In genomic region chr12:120259418-120260202, GRCh38 we compare ENCODE assay signal across 13 cellular contexts. TPM values are rescaled to one million over a fixed set of nuclear protein-coding genes. Genes with fewer than 3 reads are reported as not detected.
DNase-seq lines count a peak whose midpoint lies in the region; FAIRE-seq and TF ChIP-seq lines count a peak whose summit lies in the region.
"Had no signal": no experiment of that assay in that cellular context is flagged by ENCODE, and none has a peak within 500 bp of the region (broad histone marks: within the 10 kb centered on the region; RNA-seq: fewer than 3 reads in every experiment).

No MANE protein-coding gene starts in this region.

- H3K27me3 Mint-ChIP-seq in activated CD4-positive, alpha-beta T cell treated with anti-CD3 and anti-CD28 coated beads, Interleukin-2, amount 10 ng/mL, durations not matched to agents 7 days and 5 days = no peaks in the 10 kb centered on the region
- H3K27me3 Mint-ChIP-seq in astrocyte (ENCODE audit: low read depth, unreplicated experiment) = no peaks in the 10 kb centered on the region

- no peak overlapping the region for H2AFZ ChIP-seq in astrocyte (ENCODE audit: low read depth, low read length)
- H2AFZ ChIP-seq: parathyroid adenoma had no signal

- peaks cover 91% of the 10 kb centered on the region for H4K20me1 ChIP-seq in astrocyte (ENCODE audit: insufficient read depth, low read length)

- 61 to 73% methylated on average over 8 of the region's 8 CpGs for WGBS in tibial nerve, 2 donors

- peaks cover 51% of the 10 kb centered on the region for H3K4me1 ChIP-seq in astrocyte (ENCODE audit: insufficient read depth, low read length)
- peaks cover 0 to 100% (median 82%) of the 10 kb centered on the region in 4 donors for H3K4me1 ChIP-seq in tibial nerve

- DNase-seq in activated CD4-positive, alpha-beta T cell treated with anti-CD3 and anti-CD28 coated beads, Interleukin-2, amount 10 ng/mL, durations not matched to agents 7 days and 5 days = no peak
- no peak for DNase-seq in activated CD4-positive, alpha-beta T cell treated with anti-CD3 and anti-CD28 coated beads for 4 hours
- DNase-seq in astrocyte (ENCODE audit: low read depth) (peak; percentile 38), iris pigment epithelial cell (ENCODE audit: low read depth) (peak; percentile 89), tibial nerve (ENCODE audit: low spot score in 2 of 2) (no peak), ACHN (no peak), cerebellum (ENCODE audit: low spot score) (no peak), GM10248 (ENCODE audit: extremely low spot score) (no peak)
- DNase-seq: dermis blood vessel endothelial cell, NCI-H446 had no signal

- H3K36me3 Mint-ChIP-seq in activated CD4-positive, alpha-beta T cell treated with anti-CD3 and anti-CD28 coated beads, Interleukin-2, amount 10 ng/mL, durations not matched to agents 7 days and 5 days (ENCODE audit: low read depth) = peaks cover 69% of the 10 kb centered on the region
- peaks cover 25% of the 10 kb centered on the region for H3K36me3 Mint-ChIP-seq in astrocyte (ENCODE audit: low read depth, unreplicated experiment)
- H3K36me3 Mint-ChIP-seq: IgD-negative memory B cell had no signal

- no peak overlapping the region for H3K4me2 ChIP-seq in astrocyte (ENCODE audit: low read length)

- no peak overlapping the region for H3K4me3 ChIP-seq in astrocyte (ENCODE audit: insufficient read depth, low read depth, low read length)
- no peak overlapping the region for H3K4me3 ChIP-seq in tibial nerve
- H3K4me3 ChIP-seq: SK-N-MC had no signal

- peaks cover 85% of the 10 kb centered on the region for H3K4me1 Mint-ChIP-seq in activated CD4-positive, alpha-beta T cell treated with anti-CD3 and anti-CD28 coated beads, Interleukin-2, amount 10 ng/mL, durations not matched to agents 7 days and 5 days
- peaks cover 57% of the 10 kb centered on the region for H3K4me1 Mint-ChIP-seq in astrocyte (ENCODE audit: low read depth, unreplicated experiment)

- in situ Hi-C loops in ACHN (cut with HindIII; ENCODE audit: low pct_ligation_motif_present, low pct_unique_long_range_greater_than_20kb, low sequenced_read_pairs) = loop anchor here (10.0 kb wide), 1 partner anchor 55 kb away; the partner anchor contains the start of gene RPLP0

- TF ChIP-seq EP300 in tibial nerve (IDR thresholded peaks at IDR 0.05) = peak in 1 of 2 donors; percentile 41

- H3K4me3 Mint-ChIP-seq in activated CD4-positive, alpha-beta T cell treated with anti-CD3 and anti-CD28 coated beads, Interleukin-2, amount 10 ng/mL, durations not matched to agents 7 days and 5 days = peak overlapping the region; percentile 21
- no peak overlapping the region for H3K4me3 Mint-ChIP-seq in astrocyte (ENCODE audit: unreplicated experiment)
- H3K4me3 Mint-ChIP-seq: IgD-negative memory B cell had no signal

- no peak overlapping the region for H3K9ac ChIP-seq in astrocyte (ENCODE audit: low read length)
- H3K9ac ChIP-seq: parathyroid adenoma had no signal

- TF ChIP-seq CTCF in astrocyte (IDR thresholded peaks at IDR 0.05; ENCODE audit: insufficient read depth, low read depth, low read length) (no peak), tibial nerve (IDR thresholded peaks at IDR 0.05) (no peak), GM10248 (IDR thresholded peaks at IDR 0.05; ENCODE audit: control extremely low read depth, extremely low read depth, low read depth, missing control alignments) (no peak)

- peaks cover 100% of the 10 kb centered on the region for H3K79me2 ChIP-seq in astrocyte (ENCODE audit: insufficient read depth, low read length)

- CTCF ChIA-PET in activated CD4-positive, alpha-beta T cell treated with anti-CD3 and anti-CD28 coated beads, Interleukin-2, amount 10 ng/mL, durations not matched to agents 7 days and 5 days (lab: Charles Lee) = interaction anchor here (0.8 to 26.1 kb wide), 3 partner anchors 20 to 58 kb away, joined by 5 to 546 read pairs (median 90); partner anchors contain the start of gene RPLP0
- CTCF ChIA-PET in GM10248 (lab: Yijun Ruan, JAX) = interaction anchor here (1.1 to 13.4 kb wide), 4 partner anchors 10 to 31 kb away, joined by 3 to 375 read pairs (median 4); no protein-coding TSS in a partner anchor

- no peaks in the 10 kb centered on the region for H3K27me3 ChIP-seq in astrocyte (ENCODE audit: insufficient read depth, low read length)
- no peaks in the 10 kb centered on the region for H3K27me3 ChIP-seq in tibial nerve

- no peaks in the 10 kb centered on the region for H3K9me3 Mint-ChIP-seq in activated CD4-positive, alpha-beta T cell treated with anti-CD3 and anti-CD28 coated beads, Interleukin-2, amount 10 ng/mL, durations not matched to agents 7 days and 5 days
- H3K9me3 Mint-ChIP-seq in astrocyte (ENCODE audit: unreplicated experiment) = no peaks in the 10 kb centered on the region

- H3K36me3 ChIP-seq in astrocyte (ENCODE audit: insufficient read depth, low read length) (peaks cover 7% of the 10 kb centered on the region), tibial nerve (peaks cover 0 to 9% (median 0%) of the 10 kb centered on the region in 3 donors)

- H3K27ac ChIP-seq in astrocyte (ENCODE audit: low read depth, low read length) = no peak overlapping the region
- peak overlapping the region in 3 of 4 donors; percentile 2 to 98 (median 98) for H3K27ac ChIP-seq in tibial nerve
- H3K27ac ChIP-seq: parathyroid adenoma, SK-N-MC had no signal

- TF ChIP-seq POLR2A in tibial nerve (IDR thresholded peaks at IDR 0.05) = no peak

- no peak for FAIRE-seq in astrocyte (lab: Jason Lieb, UNC)

- POLR2A ChIA-PET in activated CD4-positive, alpha-beta T cell treated with anti-CD3 and anti-CD28 coated beads, Interleukin-2, amount 10 ng/mL, durations not matched to agents 7 days and 5 days (lab: Charles Lee) = interaction anchor here (0.8 kb wide), 1 partner anchor 58 kb away, joined by 3 read pairs; the partner anchor contains the start of gene RPLP0
- POLR2A ChIA-PET in GM10248 (lab: Yijun Ruan, JAX) = interaction anchor here (1.2 kb wide), 1 partner anchor 33 kb away, joined by 3 read pairs; the partner anchor contains the start of gene RNU4-1

- H3K27ac Mint-ChIP-seq in activated CD4-positive, alpha-beta T cell treated with anti-CD3 and anti-CD28 coated beads, Interleukin-2, amount 10 ng/mL, durations not matched to agents 7 days and 5 days = peak overlapping the region; percentile 77
- H3K27ac Mint-ChIP-seq in astrocyte (ENCODE audit: unreplicated experiment) = no peak overlapping the region

- H3K9me3 ChIP-seq in astrocyte (ENCODE audit: insufficient read depth, low read depth, low read length) (no peaks in the 10 kb centered on the region), tibial nerve (no peaks in the 10 kb centered on the region)

RNA-seq across cellular contexts. Expression of gene PXN, which starts 5.9 kb away (rescaled TPM):
- total RNA-seq in activated CD4-positive, alpha-beta T cell treated with anti-CD3 and anti-CD28 coated beads, Interleukin-2, amount 10 ng/mL, durations not matched to agents 7 days and 5 days = 100 to 1,000 TPM; 201 to 236 TPM
- total RNA-seq in astrocyte = 126 and 151 TPM in 2 replicates
- total RNA-seq in tibial nerve = 100 to 1,000 TPM; 217 to 428 (median 330) TPM
- total RNA-seq in cerebellum = 7.9 TPM

RNA-seq across cellular contexts. Expression of gene RNU4-2, which starts 32.1 kb away (rescaled TPM):
- 1,000 to 10,000 TPM; 1,162 to 3,350 TPM for total RNA-seq in activated CD4-positive, alpha-beta T cell treated with anti-CD3 and anti-CD28 coated beads, Interleukin-2, amount 10 ng/mL, durations not matched to agents 7 days and 5 days
- total RNA-seq in astrocyte (2,157 and 2,549 TPM in 2 replicates), tibial nerve (under 1 TPM; under 0.01 TPM), cerebellum (under 0.01 TPM)

RNA-seq across cellular contexts. Expression of gene RNU4-1, which starts 33.4 kb away (rescaled TPM):
- 1,000 to 10,000 TPM in 1 of 2 experiments, 100 to 1,000 TPM in 1; 672 to 1,846 TPM for total RNA-seq in activated CD4-positive, alpha-beta T cell treated with anti-CD3 and anti-CD28 coated beads, Interleukin-2, amount 10 ng/mL, durations not matched to agents 7 days and 5 days
- total RNA-seq in astrocyte = 2,477 and 2,591 TPM in 2 replicates
- total RNA-seq in tibial nerve = under 1 TPM in 3 of 4 donors, not detected in 1; under 0.01 TPM
- under 0.01 TPM for total RNA-seq in cerebellum

RNA-seq across cellular contexts. Expression of gene SIRT4, which starts 42.5 kb away (rescaled TPM):
- total RNA-seq in activated CD4-positive, alpha-beta T cell treated with anti-CD3 and anti-CD28 coated beads, Interleukin-2, amount 10 ng/mL, durations not matched to agents 7 days and 5 days = 1 to 10 TPM in 1 of 2 experiments, under 1 TPM in 1; 0.94 to 1.8 TPM
- 2.5 and 2.7 TPM in 2 replicates for total RNA-seq in astrocyte
- total RNA-seq in tibial nerve = 1 to 10 TPM in 3 of 4 donors, under 1 TPM in 1; 0.87 to 5.7 (median 1.9) TPM
- 2.5 TPM for total RNA-seq in cerebellum

RNA-seq across cellular contexts. Expression of gene RPLP0, which starts 58.7 kb away (rescaled TPM):
- 1,000 to 10,000 TPM; 1,972 to 2,164 TPM for total RNA-seq in activated CD4-positive, alpha-beta T cell treated with anti-CD3 and anti-CD28 coated beads, Interleukin-2, amount 10 ng/mL, durations not matched to agents 7 days and 5 days
- total RNA-seq in astrocyte (1,543 and 1,660 TPM in 2 replicates), tibial nerve (1,000 to 10,000 TPM; 1,234 to 2,921 (median 1,418) TPM), cerebellum (1,131 TPM)

Comparison
In these comparisons a context has a peak if more than half of its experiments do, and no peak if none do; other contexts are left out.
1. DNase-seq: peak in astrocyte (single experiment) and iris pigment epithelial cell (single experiment); none in activated CD4-positive, alpha-beta T cell treated with anti-CD3 and anti-CD28 coated beads, Interleukin-2, amount 10 ng/mL, durations not matched to agents 7 days and 5 days (single experiment), activated CD4-positive, alpha-beta T cell treated with anti-CD3 and anti-CD28 coated beads for 4 hours (0 of 2), tibial nerve (0 of 2), ACHN (single experiment), cerebellum (single experiment) and GM10248 (single experiment).
2. RNA of gene PXN, which starts 5.9 kb away (total RNA-seq): 217 to 428 TPM in tibial nerve, 201 to 236 TPM in activated CD4-positive, alpha-beta T cell treated with anti-CD3 and anti-CD28 coated beads, Interleukin-2, amount 10 ng/mL, durations not matched to agents 7 days and 5 days and 126 to 151 TPM in astrocyte; 7.9 TPM in cerebellum (single experiment); every median in the first group is over 10 times any median in the second.
3. RNA of gene RNU4-2, which starts 32.1 kb away (total RNA-seq): 1,162 to 3,350 TPM in activated CD4-positive, alpha-beta T cell treated with anti-CD3 and anti-CD28 coated beads, Interleukin-2, amount 10 ng/mL, durations not matched to agents 7 days and 5 days and 2,157 to 2,549 TPM in astrocyte; under 0.01 TPM in tibial nerve and under 0.01 TPM in cerebellum (single experiment); every median in the first group is over 1,000 times any median in the second.
4. RNA of gene RNU4-1, which starts 33.4 kb away (total RNA-seq): 2,477 to 2,591 TPM in astrocyte and 672 to 1,846 TPM in activated CD4-positive, alpha-beta T cell treated with anti-CD3 and anti-CD28 coated beads, Interleukin-2, amount 10 ng/mL, durations not matched to agents 7 days and 5 days; under 0.01 TPM in tibial nerve and under 0.01 TPM in cerebellum (single experiment); every median in the first group is over 100 times any median in the second.